In the genomic region with DNA sequence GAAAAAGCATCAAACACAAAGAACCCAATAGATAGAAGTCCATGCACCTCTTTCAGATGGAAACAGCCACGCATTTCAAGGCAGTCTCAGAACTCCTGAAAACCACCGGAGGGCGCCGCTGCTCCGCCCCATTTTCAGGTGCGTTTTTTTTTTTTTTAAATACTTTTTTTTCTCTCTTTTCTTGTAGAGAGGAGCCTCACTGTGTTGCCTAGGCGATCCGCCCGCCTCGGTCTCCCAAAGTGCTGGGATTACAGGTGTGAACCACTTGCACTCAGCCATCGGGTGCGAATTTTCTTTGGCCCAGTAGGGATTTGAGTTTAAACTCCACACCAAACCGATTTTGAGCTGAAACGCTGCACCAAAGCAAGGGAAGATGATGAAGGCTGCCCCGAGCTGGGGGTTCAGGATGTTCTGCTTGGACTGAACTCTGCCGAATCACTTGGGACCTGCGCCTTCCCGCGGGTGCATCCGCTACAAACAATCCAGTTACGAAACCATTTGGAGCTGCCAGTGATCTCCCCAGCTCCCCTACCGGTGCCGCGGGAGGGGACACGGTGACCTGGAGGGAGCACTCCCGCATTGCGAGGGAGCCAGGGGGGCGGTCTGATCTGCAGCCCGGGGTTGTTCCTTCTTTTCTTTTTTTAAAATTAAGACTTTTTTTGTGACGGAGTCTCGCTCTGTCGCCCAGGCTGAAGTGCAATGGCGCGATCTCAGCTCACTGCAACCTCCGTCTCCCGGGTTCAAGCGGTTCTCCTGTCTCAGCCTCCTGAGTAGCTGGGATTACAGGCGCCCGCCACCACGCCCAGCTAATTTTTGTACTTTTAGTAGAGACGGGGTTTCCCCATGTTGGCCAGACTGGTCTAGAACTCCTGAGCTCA, we compare ENCODE assay signal across 8 cellular contexts. TPM values are rescaled to one million over a fixed set of nuclear protein-coding genes. Genes with fewer than 3 reads are reported as not detected.
DNase-seq lines count a peak whose midpoint lies in the region; ATAC-seq and TF ChIP-seq lines count a peak whose summit lies in the region.

No MANE protein-coding gene starts in this region.

- peaks cover 33% of the 10 kb centered on the region for H3K27me3 ChIP-seq in DOHH2 (ENCODE audit: control insufficient read depth, low read length)
- no peaks in the 10 kb centered on the region for H3K27me3 ChIP-seq in HCT116 (ENCODE audit: insufficient read depth, low read length)

- peak overlapping the region; percentile 92 for H3K4me2 ChIP-seq in DOHH2 (ENCODE audit: low read length)
- H3K4me2 ChIP-seq in HCT116 (ENCODE audit: low read length) = peak overlapping the region; percentile 99

- H3K4me3 ChIP-seq in DOHH2 (ENCODE audit: low read length) (peak overlapping the region; percentile 75), HCT116 (replicated peaks in 1 of 2; ENCODE audit: low read depth in 1 of 2, low read length in 2 of 2) (peak overlapping the region; percentile 69 to 85), choroid plexus epithelial cell (ENCODE audit: low read depth, low read length) (peak overlapping the region; percentile 75)

- H3F3A ChIP-seq in DOHH2 (ENCODE audit: control insufficient read depth, insufficient read depth) = no peaks in the 10 kb centered on the region

- POLR2A ChIA-PET in HCT116 (lab: Charles Lee) = interaction anchor here (1.0 to 1.8 kb wide), 3 partner anchors 10 to 33 kb away, joined by 3 to 8 read pairs (median 3); partner anchors contain the start of gene DNAJC25

- RAD21 ChIA-PET in HCT116 (lab: Charles Lee; ENCODE audit: low non-redundant PET in 1 of 2, low total read pairs in 2 of 2, uncharacterized antibody in 2 of 2, unreplicated experiment in 2 of 2) = interaction anchor here (0.7 to 1.8 kb wide), 3 partner anchors 23 to 402 kb away, joined by 3 to 11 read pairs (median 3); no protein-coding TSS in a partner anchor

- TF ChIP-seq RAD21 in HCT116 (IDR thresholded peaks at IDR 0.05; ENCODE audit: low read depth) = peak; percentile 87

- peak; percentile 54 for ATAC-seq in HCT116
- ATAC-seq in left lobe of liver = peak; percentile 22

- H4K20me1 ChIP-seq in DOHH2 (ENCODE audit: control insufficient read depth, insufficient read depth, low read depth, low read length) = no peaks in the 10 kb centered on the region
- H4K20me1 ChIP-seq in HCT116 (ENCODE audit: insufficient read depth) = no peaks in the 10 kb centered on the region

- H3K9ac ChIP-seq in HCT116 (ENCODE audit: low read length) = peak overlapping the region; percentile 68

- TF ChIP-seq CTCF in DOHH2 (IDR thresholded peaks at IDR 0.05; ENCODE audit: low read depth, low read length, poor library complexity, severe bottlenecking) = peak; percentile 58
- TF ChIP-seq CTCF in HCT116 (IDR thresholded peaks at IDR 0.05 in 2 of 3, conservative IDR thresholded peaks at IDR 0.05 in 1 of 3; ENCODE audit: borderline replicate concordance in 1 of 3, insufficient read depth in 1 of 3, low read depth in 2 of 3, low read length in 2 of 3) = peak; percentile 68 to 78 (median 69); a peak in 5 of 6 replicates
- TF ChIP-seq CTCF in choroid plexus epithelial cell (conservative IDR thresholded peaks at IDR 0.05; ENCODE audit: low read depth, low read length) = peak; percentile 79

- no peaks in the 10 kb centered on the region for H3K79me2 ChIP-seq in DOHH2 (ENCODE audit: control insufficient read depth, low read length)
- H3K79me2 ChIP-seq in HCT116 (ENCODE audit: insufficient read depth, low read length) = 0 out of 2 replicates have a peak, but pooled peaks cover 4% of the 10 kb centered on the region

- BruUV-seq in HCT116 (replicated peaks; lab: Mats Ljungman, UMichigan) = no TSS peak

- H3K9me3 ChIP-seq in DOHH2 (ENCODE audit: control insufficient read depth, insufficient read depth, low read length) (no peaks in the 10 kb centered on the region), HCT116 (ENCODE audit: control insufficient read depth in 1 of 2, insufficient read depth in 1 of 2, low read depth in 1 of 2, low read length in 2 of 2) (no peaks in the 10 kb centered on the region)

- DNase-seq in HCT116 (ENCODE audit: low read depth, low spot score) (peak; percentile 63), NCI-H2029 treated with DMSO at 0.1 percent for 48 hours (lab: John Stamatoyannopoulos, UW) (peak; percentile 20), choroid plexus epithelial cell (ENCODE audit: low read depth) (peak; percentile 84), left lobe of liver (ENCODE audit: low spot score) (peak; percentile 75), NCI-H1048 (lab: John Stamatoyannopoulos, UW) (no peak)
- peak; percentile 29 for DNase-seq in activated CD4-positive, alpha-beta T cell treated with anti-CD3 and anti-CD28 coated beads for 1 hour
- DNase-seq in stimulated activated CD4-positive, alpha-beta T cell treated with anti-CD3 and anti-CD28 coated beads, Interleukin-2, amount 100 ng/mL, for 48 hours = peak; percentile 46 to 47

- intact Hi-C loops in HCT116 (cut with micrococcal nuclease) = loop anchor here (1.0 to 10.0 kb wide), 5 partner anchors 24 to 476 kb away; no protein-coding TSS in a partner anchor

- H3K4me1 ChIP-seq in DOHH2 (ENCODE audit: control insufficient read depth, low read length) (peaks cover 15% of the 10 kb centered on the region), HCT116 (ENCODE audit: control insufficient read depth in 1 of 2, insufficient read depth in 2 of 2, low read length in 2 of 2) (peaks cover 7 to 12% of the 10 kb centered on the region in 2 experiments; a peak in 3 of 4 replicates)

- H3K27ac ChIP-seq in DOHH2 (ENCODE audit: low read depth, low read length) (no peak overlapping the region), HCT116 (ENCODE audit: low read depth, low read length) (peak overlapping the region; percentile 65)

- CTCF ChIA-PET in HCT116 (lab: Charles Lee) = interaction anchor here (0.9 to 3.0 kb wide), 8 partner anchors 18 to 486 kb away, joined by 3 to 38 read pairs (median 6); partner anchors contain the start of gene DNAJC25

- TF ChIP-seq POLR2A in HCT116 (IDR thresholded peaks at IDR 0.05; ENCODE audit: borderline replicate concordance, extremely low read depth, insufficient read depth, insufficient read length) = no peak

- H3K36me3 ChIP-seq in DOHH2 (ENCODE audit: control insufficient read depth, low read length) (no peaks in the 10 kb centered on the region), HCT116 (ENCODE audit: control insufficient read depth in 1 of 2, insufficient read depth in 2 of 2, low read length in 2 of 2) (peaks cover 17 to 20% of the 10 kb centered on the region in 2 experiments; a peak in 3 of 4 replicates)

- H2AFZ ChIP-seq in HCT116 (ENCODE audit: low read depth, low read length, poor library complexity, severe bottlenecking) = peak overlapping the region; percentile 65

- H3K9me2 ChIP-seq in DOHH2 (replicated peaks; ENCODE audit: control insufficient read depth, low read length) (no peaks in the 10 kb centered on the region), HCT116 (ENCODE audit: insufficient read depth) (no peaks in the 10 kb centered on the region)

TF ChIP-seq in HCT116, 20 proteins besides CTCF, POLR2A, EP300 and RAD21:
- no peak for TF ChIP-seq CBX3 (IDR thresholded peaks at IDR 0.05; ENCODE audit: low read depth)
- TF ChIP-seq ZFX (IDR thresholded peaks at IDR 0.05) = no peak
- TF ChIP-seq TCF7L2 (IDR thresholded peaks at IDR 0.05; ENCODE audit: borderline replicate concordance, extremely low read depth, insufficient read depth, insufficient read length) = no peak
- no peak for TF ChIP-seq YY1 (IDR thresholded peaks at IDR 0.05; ENCODE audit: extremely low read depth, insufficient replicate concordance, low read depth, low read length)
- TF ChIP-seq FOSL1 (IDR thresholded peaks at IDR 0.05; ENCODE audit: low read depth) = no peak
- no peak for TF ChIP-seq ZNF274 (IDR thresholded peaks at IDR 0.05; ENCODE audit: low read depth, low read length)
- 0 out of 2 replicates have a peak, but pooled peaks have one; percentile 14 for TF ChIP-seq POLR2AphosphoS5 (IDR thresholded peaks at IDR 0.05; ENCODE audit: low read depth, low read length)
- no peak for TF ChIP-seq EZH2 (IDR thresholded peaks at IDR 0.05)
- no peak for TF ChIP-seq SIN3A (IDR thresholded peaks at IDR 0.05; ENCODE audit: low read depth)
- TF ChIP-seq, protein P1, sequence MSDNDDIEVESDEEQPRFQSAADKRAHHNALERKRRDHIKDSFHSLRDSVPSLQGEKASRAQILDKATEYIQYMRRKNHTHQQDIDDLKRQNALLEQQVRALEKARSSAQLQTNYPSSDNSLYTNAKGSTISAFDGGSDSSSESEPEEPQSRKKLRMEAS (IDR thresholded peaks at IDR 0.05) = no peak; the same call in 1 of the 2 replicates
- no peak for TF ChIP-seq ZBTB33 (IDR thresholded peaks at IDR 0.05; ENCODE audit: extremely low read depth, insufficient replicate concordance, low read length)
- TF ChIP-seq EZH2phosphoT487 (IDR thresholded peaks at IDR 0.05; ENCODE audit: borderline replicate concordance) = no peak
- no peak for TF ChIP-seq JUND (IDR thresholded peaks at IDR 0.05)
- peak; percentile 17; the same call in 1 of the 2 replicates for TF ChIP-seq SP1 (IDR thresholded peaks at IDR 0.05; ENCODE audit: low read depth)
- TF ChIP-seq SRF (IDR thresholded peaks at IDR 0.05; ENCODE audit: low read depth) = no peak
- no peak for TF ChIP-seq ATF3 (IDR thresholded peaks at IDR 0.05)

RNA-seq across cellular contexts. Expression of gene PTGR1, which starts 1.4 kb away (rescaled TPM):
- total RNA-seq in HCT116 (2021; ENCODE audit: unreplicated experiment) = 53.9 TPM
- 31.7 and 44.4 TPM in 2 replicates for polyA plus RNA-seq in HCT116 (2012)
- total RNA-seq in left lobe of liver = 526 TPM

RNA-seq across cellular contexts. Expression of gene DNAJC25, which starts 33.0 kb away (rescaled TPM):
- total RNA-seq in HCT116 (2021; ENCODE audit: unreplicated experiment) (7.1 TPM), left lobe of liver (21.7 TPM)
- 2.4 and 3.2 TPM in 2 replicates for polyA plus RNA-seq in HCT116 (2012)
